In the genomic region with DNA sequence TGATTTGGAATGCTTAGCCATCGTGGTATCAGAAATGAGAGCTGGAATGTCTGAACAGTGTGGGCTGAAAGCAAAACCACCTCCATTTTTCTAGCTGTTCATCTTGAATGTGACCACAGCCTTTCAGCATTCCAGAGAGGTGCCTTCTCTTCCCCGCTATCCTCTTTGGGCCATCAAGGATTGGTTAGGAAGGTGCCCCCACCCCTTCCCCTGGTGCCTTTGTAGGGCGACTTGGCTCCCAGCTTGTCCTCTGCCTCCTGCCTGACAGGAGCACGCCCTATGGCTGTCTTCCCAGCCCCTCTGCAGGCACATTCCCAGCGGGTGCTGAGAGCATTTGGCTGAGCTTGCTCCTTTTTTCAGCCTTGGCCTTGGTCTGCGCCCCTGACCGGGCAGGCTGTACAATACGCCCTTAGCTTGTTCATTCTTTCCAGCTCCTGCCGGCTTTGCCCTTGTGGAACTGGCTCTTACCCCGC, we compare ENCODE assay signal across 10 cellular contexts.
DNase-seq lines count a peak whose midpoint lies in the region; ATAC-seq, FAIRE-seq and TF ChIP-seq lines count a peak whose summit lies in the region.
"Had no signal": no experiment of that assay in that cellular context is flagged by ENCODE, and none has a peak within 500 bp of the region (broad histone marks: within the 10 kb centered on the region; RNA-seq: fewer than 3 reads in every experiment).

No MANE protein-coding gene starts in this region.

- no peak for ATAC-seq in CD4-positive, alpha-beta T cell (ENCODE audit: poor library complexity)
- ATAC-seq in HG02678 (IDR thresholded peaks at IDR 0.05; ENCODE audit: unreplicated experiment) = no peak

- no peak for FAIRE-seq in GM19239 (lab: Jason Lieb, UNC)
- FAIRE-seq: H54 had no signal

- TF ChIP-seq RAD21 in liver (IDR thresholded peaks at IDR 0.05) = no peak

- no peak overlapping the region for H4K8ac ChIP-seq in H9 (replicated peaks; ENCODE audit: insufficient read length, low read depth, low read length)

- no peak overlapping the region for H2BK120ac ChIP-seq in H9 (ENCODE audit: low read depth, low read length, poor library complexity, severe bottlenecking)

- no peak overlapping the region for H3K14ac ChIP-seq in H9 (ENCODE audit: insufficient read depth, low read length)

- peaks cover 2% of the 10 kb centered on the region for H3K27me3 Mint-ChIP-seq in H9 (ENCODE audit: low read depth)
- H3K27me3 Mint-ChIP-seq in CD4-positive, alpha-beta T cell = no peaks in the 10 kb centered on the region

- H3K4me3 Mint-ChIP-seq in H9 = no peak overlapping the region
- no peak overlapping the region for H3K4me3 Mint-ChIP-seq in CD4-positive, alpha-beta T cell

- WGBS in H9 (ENCODE audit: extremely low coverage, insufficient read length, low lambda C conversion rate) = no CpG with 5 or more reads among the region's 10 CpGs
- 83% methylated on average over 10 of the region's 10 CpGs for WGBS in liver
- WGBS in stomach, 5 donors = 18 to 30% (median 26%) methylated on average over 10 of the region's 10 CpGs

- H2AFZ ChIP-seq in H9 (ENCODE audit: low read length) = no peak overlapping the region

- H3K27me3 ChIP-seq in H9 (ENCODE audit: insufficient read depth, low read length) = no peaks in the 10 kb centered on the region; the same call in 1 of the 2 replicates
- no peaks in the 10 kb centered on the region for H3K27me3 ChIP-seq in dorsolateral prefrontal cortex
- no peaks in the 10 kb centered on the region for H3K27me3 ChIP-seq in liver (ENCODE audit: control insufficient read depth in 4 of 4, insufficient read depth in 4 of 4, low read length in 3 of 4)
- H3K27me3 ChIP-seq in stomach = no peaks in the 10 kb centered on the region
- H3K27me3 ChIP-seq in CD4-positive, alpha-beta T cell (ENCODE audit: control insufficient read depth, insufficient read depth, low read length) = no peaks in the 10 kb centered on the region

- H3K4me2 ChIP-seq in H9 (ENCODE audit: insufficient read depth, insufficient read length, low read length) = no peak overlapping the region

- DNase-seq in H9 (peak; percentile 54), dorsolateral prefrontal cortex (peak in 9 of 10 donors; percentile 36 to 96 (median 57)), stomach (peak; percentile 65), UCSD-AML1 (lab: John Stamatoyannopoulos, UW; ENCODE audit: unreplicated experiment) (no peak), GM19239 (ENCODE audit: insufficient read length, low spot score) (no peak)
- no peak for DNase-seq in CD4-positive, alpha-beta T cell
- DNase-seq: effector CD8-positive, alpha-beta T cell had no signal

- no peaks in the 10 kb centered on the region for H4K20me1 ChIP-seq in H9 (ENCODE audit: control insufficient read depth, insufficient read depth, insufficient read length)

- H2BK12ac ChIP-seq in H9 (ENCODE audit: insufficient read length, low read depth, low read length) = no peak overlapping the region

- no peak for TF ChIP-seq POLR2A in stomach (IDR thresholded peaks at IDR 0.05)

- no peaks in the 10 kb centered on the region for H3K36me3 Mint-ChIP-seq in H9 (ENCODE audit: insufficient read depth in 1 of 3, low read depth in 3 of 3)
- H3K36me3 Mint-ChIP-seq in CD4-positive, alpha-beta T cell (ENCODE audit: low read depth) = no peaks in the 10 kb centered on the region

- no peaks in the 10 kb centered on the region for H3K79me2 ChIP-seq in H9 (ENCODE audit: insufficient read depth, low read length)

- H4K91ac ChIP-seq in H9 (ENCODE audit: insufficient read length, low read depth, low read length) = no peak overlapping the region

- H3K4ac ChIP-seq in H9 (ENCODE audit: low read depth, low read length) = no peak overlapping the region

- no peaks in the 10 kb centered on the region for H3K9me3 Mint-ChIP-seq in H9
- no peaks in the 10 kb centered on the region for H3K9me3 Mint-ChIP-seq in CD4-positive, alpha-beta T cell

- H3K4me3 ChIP-seq in dorsolateral prefrontal cortex = peak overlapping the region in 28 of 59 donors; percentile 2 to 43 (median 17)
- H3K4me3 ChIP-seq in liver (ENCODE audit: low read depth in 1 of 3, low read length in 3 of 3) = no peak overlapping the region
- peak overlapping the region in 2 of 4 donors; percentile 2 to 9 for H3K4me3 ChIP-seq in stomach

- H3K27ac ChIP-seq in H9 (ENCODE audit: insufficient read length, low read depth, low read length) (no peak overlapping the region), dorsolateral prefrontal cortex (peak overlapping the region in 57 of 59 donors; percentile 11 to 90 (median 75)), liver (ENCODE audit: low read depth in 1 of 2, low read length in 2 of 2) (peak overlapping the region; percentile 66 to 69), stomach (peak overlapping the region; percentile 52 to 90 (median 84))
- H3K27ac ChIP-seq in CD4-positive, alpha-beta T cell (ENCODE audit: low read depth, low read length) = no peak overlapping the region

- H3K9me3 ChIP-seq in H9 (ENCODE audit: control insufficient read depth, low read depth, low read length) = no peaks in the 10 kb centered on the region
- H3K9me3 ChIP-seq in liver (ENCODE audit: control insufficient read depth in 4 of 4, low read length in 3 of 4) = no peaks in the 10 kb centered on the region
- H3K9me3 ChIP-seq in stomach = no peaks in the 10 kb centered on the region
- no peaks in the 10 kb centered on the region for H3K9me3 ChIP-seq in CD4-positive, alpha-beta T cell (ENCODE audit: control insufficient read depth, low read length)

- H3K4me1 ChIP-seq in H9 (ENCODE audit: insufficient read depth, low read length) (peaks cover 2% of the 10 kb centered on the region; the same call in 1 of the 2 replicates), liver (ENCODE audit: control insufficient read depth in 4 of 4, insufficient read depth in 4 of 4, low read length in 3 of 4) (no peaks in the 10 kb centered on the region), stomach (peaks cover 41 to 78% (median 66%) of the 10 kb centered on the region in 4 donors)

- H3K27ac Mint-ChIP-seq in H9 = no peak overlapping the region
- no peak overlapping the region for H3K27ac Mint-ChIP-seq in CD4-positive, alpha-beta T cell

- no peak for TF ChIP-seq CTCF in H9 (conservative IDR thresholded peaks at IDR 0.05)
- TF ChIP-seq CTCF in dorsolateral prefrontal cortex (IDR thresholded peaks at IDR 0.05 in 54 of 56, conservative IDR thresholded peaks at IDR 0.05 in 2 of 56; ENCODE audit: low read depth in 1 of 56, partially characterized antibody in 56 of 56) = peak in 1 of 56 donors; percentile 8
- TF ChIP-seq CTCF in liver (IDR thresholded peaks at IDR 0.05; ENCODE audit: low read depth, low read length, missing input control) = no peak
- no peak for TF ChIP-seq CTCF in stomach (IDR thresholded peaks at IDR 0.05)
- no peak for TF ChIP-seq CTCF in CD4-positive, alpha-beta T cell (IDR thresholded peaks at IDR 0.05)

- H3K4me1 Mint-ChIP-seq in H9 = peaks cover 17 to 24% of the 10 kb centered on the region in 2 experiments
- peaks cover 81% of the 10 kb centered on the region for H3K4me1 Mint-ChIP-seq in CD4-positive, alpha-beta T cell (ENCODE audit: low read depth)

- no peak overlapping the region for H3K56ac ChIP-seq in H9 (ENCODE audit: insufficient read length, low read depth, low read length)

- H2AK5ac ChIP-seq in H9 (ENCODE audit: insufficient read length, low read length) = no peak overlapping the region

- no peak overlapping the region for H2BK20ac ChIP-seq in H9 (ENCODE audit: low read depth, low read length, poor library complexity, severe bottlenecking)

- H3K79me1 ChIP-seq in H9 (ENCODE audit: insufficient read depth, low read depth, low read length, poor library complexity, severe bottlenecking) = no peaks in the 10 kb centered on the region

- POLR2A ChIA-PET in CD4-positive, alpha-beta T cell (lab: Charles Lee) = no interaction called here

- H3T11ph ChIP-seq in H9 (ENCODE audit: low read length) = no peak overlapping the region

- H2BK5ac ChIP-seq in H9 (ENCODE audit: insufficient read length, low read length) = no peak overlapping the region

- CTCF ChIA-PET in CD4-positive, alpha-beta T cell (lab: Charles Lee) = no interaction called here

- no peaks in the 10 kb centered on the region for H3K36me3 ChIP-seq in liver (ENCODE audit: control insufficient read depth in 4 of 4, insufficient read depth in 3 of 4, low read depth in 1 of 4, low read length in 3 of 4)
- H3K36me3 ChIP-seq in stomach = no peaks in the 10 kb centered on the region

- no peak overlapping the region for H4K5ac ChIP-seq in H9 (ENCODE audit: insufficient read length, low read depth, low read length)

- H3K9ac ChIP-seq in H9 (ENCODE audit: extremely low read depth, insufficient read length, low read length) (no peak overlapping the region), liver (ENCODE audit: low read depth in 1 of 2, low read length in 2 of 2) (no peak overlapping the region)

- no peak for TF ChIP-seq EP300 in stomach (IDR thresholded peaks at IDR 0.05)

- no peaks in the 10 kb centered on the region for H3K23me2 ChIP-seq in H9 (ENCODE audit: insufficient read length, low read depth, low read length, poor library complexity, severe bottlenecking)

- no peak overlapping the region for H3K18ac ChIP-seq in H9 (ENCODE audit: insufficient read length, low read depth, low read length)

- intact Hi-C loops in dorsolateral prefrontal cortex (cut with DNase I) (no loop called here), stomach (cut with DNase I; ENCODE audit: low total_unique reads) (no loop called here)
- intact Hi-C loops in CD4-positive, alpha-beta T cell (cut with DNase I, micrococcal nuclease) = loop anchor here in 1 of 2 experiments (5.0 kb wide), 2 partner anchors 103 to 127 kb away; no protein-coding TSS in a partner anchor

- no peak overlapping the region for H2BK15ac ChIP-seq in H9 (ENCODE audit: low read depth, low read length)

- no peak overlapping the region for H3K23ac ChIP-seq in H9 (ENCODE audit: insufficient read length, low read depth, low read length)

TF ChIP-seq in liver, 16 proteins besides CTCF, POLR2A, EP300 and RAD21 (continues in another document):
- TF ChIP-seq, protein P1, sequence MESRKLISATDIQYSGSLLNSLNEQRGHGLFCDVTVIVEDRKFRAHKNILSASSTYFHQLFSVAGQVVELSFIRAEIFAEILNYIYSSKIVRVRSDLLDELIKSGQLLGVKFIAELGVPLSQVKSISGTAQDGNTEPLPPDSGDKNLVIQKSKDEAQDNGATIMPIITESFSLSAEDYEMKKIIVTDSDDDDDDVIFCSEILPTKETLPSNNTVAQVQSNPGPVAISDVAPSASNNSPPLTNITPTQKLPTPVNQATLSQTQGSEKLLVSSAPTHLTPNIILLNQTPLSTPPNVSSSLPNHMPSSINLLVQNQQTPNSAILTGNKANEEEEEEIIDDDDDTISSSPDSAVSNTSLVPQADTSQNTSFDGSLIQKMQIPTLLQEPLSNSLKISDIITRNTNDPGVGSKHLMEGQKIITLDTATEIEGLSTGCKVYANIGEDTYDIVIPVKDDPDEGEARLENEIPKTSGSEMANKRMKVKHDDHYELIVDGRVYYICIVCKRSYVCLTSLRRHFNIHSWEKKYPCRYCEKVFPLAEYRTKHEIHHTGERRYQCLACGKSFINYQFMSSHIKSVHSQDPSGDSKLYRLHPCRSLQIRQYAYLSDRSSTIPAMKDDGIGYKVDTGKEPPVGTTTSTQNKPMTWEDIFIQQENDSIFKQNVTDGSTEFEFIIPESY (IDR thresholded peaks at IDR 0.05) = no peak
- TF ChIP-seq HNF4A (conservative IDR thresholded peaks at IDR 0.05) (no peak), JUND (IDR thresholded peaks at IDR 0.05) (no peak), TAF1 (conservative IDR thresholded peaks at IDR 0.05) (no peak), FOXA1 (IDR thresholded peaks at IDR 0.05) (no peak), SP1 (IDR thresholded peaks at IDR 0.05) (no peak)

Comparison
In these comparisons a context has a peak if more than half of its experiments do, and no peak if none do; other contexts are left out.
1. DNase-seq: peak in H9 (single experiment), dorsolateral prefrontal cortex (9 of 10) and stomach (single experiment); none in UCSD-AML1 (single experiment), CD4-positive, alpha-beta T cell (0 of 10) and GM19239 (single experiment).
2. H3K27ac ChIP-seq: peak in dorsolateral prefrontal cortex (57 of 59), liver (2 of 2) and stomach (5 of 5); none in H9 (single experiment) and CD4-positive, alpha-beta T cell (single experiment).